22 cellular contexts compared by ENCODE assay signal in the genomic region with DNA sequence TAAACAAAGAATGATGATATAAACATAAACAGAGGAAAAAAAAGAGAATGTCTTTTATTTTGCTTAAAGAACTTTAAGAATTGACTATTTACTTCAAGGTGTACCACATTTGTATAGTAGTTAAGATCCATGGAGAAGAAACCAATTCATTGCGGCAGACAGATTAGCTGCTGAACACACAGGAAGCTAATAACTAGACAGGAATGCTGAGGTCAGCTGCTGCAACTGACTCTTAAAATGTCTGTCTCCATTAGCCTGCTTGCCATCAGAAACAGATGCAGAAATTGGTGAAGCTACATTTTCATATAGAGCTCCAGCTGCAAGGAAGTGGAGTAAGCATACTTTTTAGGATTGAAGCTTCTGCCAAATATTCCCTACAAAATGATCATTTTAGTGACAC.
DNase-seq lines count a peak whose midpoint lies in the region; ATAC-seq and TF ChIP-seq lines count a peak whose summit lies in the region.
"Had no signal": no experiment of that assay in that cellular context is flagged by ENCODE, and none has a peak within 500 bp of the region (broad histone marks: within the 10 kb centered on the region; RNA-seq: fewer than 3 reads in every experiment).

No MANE protein-coding gene starts in this region.

- no peak for ATAC-seq in HG03439 (IDR thresholded peaks at IDR 0.05; ENCODE audit: unreplicated experiment)
- ATAC-seq: foreskin keratinocyte, left cardiac atrium, natural killer cell, sciatic nerve had no signal

- H3K4me2 ChIP-seq in mesenchymal stem cell (ENCODE audit: low read length, poor library complexity, severe bottlenecking) = no peak overlapping the region
- H3K4me2 ChIP-seq: KMS-11 had no signal

- no peak overlapping the region for H2AFZ ChIP-seq in mesenchymal stem cell (ENCODE audit: low read depth, low read length)

- no peak overlapping the region for H3K4ac ChIP-seq in mesenchymal stem cell (ENCODE audit: low read depth in 1 of 2, low read length in 2 of 2)

- TF ChIP-seq CTCF in AG10803 (conservative IDR thresholded peaks at IDR 0.05; ENCODE audit: low read length) = no peak

- no peak overlapping the region for H3K14ac ChIP-seq in mesenchymal stem cell (ENCODE audit: low read length in 2 of 2)

- no peak overlapping the region for H2BK15ac ChIP-seq in mesenchymal stem cell (ENCODE audit: low read depth, poor library complexity, severe bottlenecking)

- H4K91ac ChIP-seq in mesenchymal stem cell (ENCODE audit: low read length) = no peak overlapping the region

- H3K4me1 ChIP-seq in mesenchymal stem cell (ENCODE audit: control insufficient read depth, insufficient read depth, low read depth, low read length) = peaks cover 1% of the 10 kb centered on the region
- H3K4me1 ChIP-seq: foreskin keratinocyte, HAP-1 had no signal

- H3K27me3 ChIP-seq in MG63 = no peaks in the 10 kb centered on the region
- H3K27me3 ChIP-seq in mesenchymal stem cell (ENCODE audit: control insufficient read depth in 1 of 2, insufficient read depth in 1 of 2, low read length in 2 of 2) = no peaks in the 10 kb centered on the region
- H3K27me3 ChIP-seq: cardiac muscle cell, foreskin keratinocyte, ovary had no signal

- H2BK5ac ChIP-seq in mesenchymal stem cell (ENCODE audit: low read depth, low read length, poor library complexity, severe bottlenecking) = no peak overlapping the region

- H3K4me3 ChIP-seq in AG10803 (ENCODE audit: low read length) (no peak overlapping the region), MG63 (no peak overlapping the region), mesenchymal stem cell (ENCODE audit: insufficient read depth in 1 of 2, low read depth in 1 of 2, low read length in 2 of 2) (no peak overlapping the region)
- H3K4me3 ChIP-seq: cardiac muscle cell, HAP-1, ovary had no signal

- H3K18ac ChIP-seq in mesenchymal stem cell (ENCODE audit: low read depth in 1 of 2, low read length in 2 of 2) = no peak overlapping the region

- no peak overlapping the region for H2BK12ac ChIP-seq in mesenchymal stem cell (ENCODE audit: low read length in 2 of 2)

- H3K9ac ChIP-seq in mesenchymal stem cell (ENCODE audit: low read length) = no peak overlapping the region
- H3K9ac ChIP-seq: KMS-11 had no signal

- no peak overlapping the region for H3K23ac ChIP-seq in mesenchymal stem cell (ENCODE audit: low read length in 2 of 2)

- no peaks in the 10 kb centered on the region for H3K36me3 ChIP-seq in MG63
- H3K36me3 ChIP-seq in mesenchymal stem cell (ENCODE audit: control insufficient read depth in 1 of 2, insufficient read depth in 2 of 2, low read depth in 1 of 2, low read length in 2 of 2) = no peaks in the 10 kb centered on the region
- H3K36me3 ChIP-seq: cardiac muscle cell, HAP-1, ovary, WERI-Rb-1 had no signal

- no peak overlapping the region for H3K27ac ChIP-seq in mesenchymal stem cell (ENCODE audit: low read length, poor library complexity, severe bottlenecking)
- H3K27ac ChIP-seq: cardiac muscle cell, foreskin keratinocyte, KMS-11, ovary, WERI-Rb-1 had no signal

- H3K79me1 ChIP-seq in mesenchymal stem cell (replicated peaks; ENCODE audit: low read length, poor library complexity, severe bottlenecking) = no peaks in the 10 kb centered on the region

- H2AK5ac ChIP-seq in mesenchymal stem cell (ENCODE audit: low read length, severe bottlenecking) = no peak overlapping the region

- H4K8ac ChIP-seq in mesenchymal stem cell (ENCODE audit: low read length) = no peak overlapping the region

- DNase-seq in AG10803 (ENCODE audit: low read depth) = peak; percentile 30
- peak; percentile 5 for DNase-seq in MG63
- DNase-seq in astrocyte of the hippocampus (ENCODE audit: low read depth, low spot score) = peak; percentile 19
- peak; percentile 63 for DNase-seq in mesenchymal stem cell
- no peak for DNase-seq in Kasumi-1 (lab: John Stamatoyannopoulos, UW)
- DNase-seq in NCI-H2171 (lab: John Stamatoyannopoulos, UW) = no peak
- DNase-seq: activated CD4-positive, alpha-beta T cell treated with anti-CD3 and anti-CD28 coated beads, Interleukin-2, amount 50 U/mL, for 4 hours; activated CD8-positive, alpha-beta memory T cell treated with anti-CD3 and anti-CD28 coated beads, Interleukin-2, amount 50 U/mL, for 48 hours; foreskin keratinocyte; left cardiac atrium; natural killer cell; NCI-H1048; NCI-H2081 treated with DMSO at 0.1 percent for 48 hours; ovary; SHP77 treated with DMSO at 0.1 percent for 48 hours; T-helper 2 cell; WERI-Rb-1 had no signal

- no peak overlapping the region for H2BK120ac ChIP-seq in mesenchymal stem cell (ENCODE audit: low read depth, low read length)

- 0% methylated on average over 1 of the region's 1 CpG for WGBS in mesenchymal stem cell

- H3K9me3 ChIP-seq in MG63 = peaks cover 4% of the 10 kb centered on the region
- no peaks in the 10 kb centered on the region for H3K9me3 ChIP-seq in mesenchymal stem cell (ENCODE audit: control insufficient read depth, low read length)
- H3K9me3 ChIP-seq: HAP-1, ovary had no signal

Comparison
In these comparisons a context has a peak if more than half of its experiments do, and no peak if none do; other contexts are left out.
1. DNase-seq: peak in AG10803 (single experiment), MG63 (single experiment), astrocyte of the hippocampus (single experiment) and mesenchymal stem cell (single experiment); none in Kasumi-1 (0 of 2) and NCI-H2171 (single experiment).